ENCODE assay signal across 19 cellular contexts in the genomic region with DNA sequence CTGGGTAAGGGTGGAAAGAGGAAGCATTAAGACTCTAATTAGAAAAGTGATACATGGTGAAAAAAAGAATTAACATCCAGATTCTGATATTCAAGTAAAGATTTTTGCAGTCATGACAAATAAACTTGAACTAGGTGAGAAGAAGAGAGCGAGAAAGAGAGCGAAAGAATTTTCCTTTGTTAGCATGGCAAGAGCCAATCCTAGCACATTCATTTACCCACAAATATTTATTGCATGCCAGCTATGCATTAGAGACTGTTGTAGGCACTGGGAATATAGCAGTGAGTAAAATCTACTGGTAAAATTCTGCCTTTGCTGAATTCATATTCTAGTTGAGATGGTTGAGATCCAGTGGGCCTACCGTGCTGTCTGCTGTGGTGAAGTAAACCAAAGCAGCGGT.
A peak's percentile ranks its signal among the peaks of the same experiment; 100 is the strongest.
DNase-seq lines count a peak whose midpoint lies in the region; FAIRE-seq and TF ChIP-seq lines count a peak whose summit lies in the region.
"Had no signal": no experiment of that assay in that cellular context is flagged by ENCODE, and none has a peak within 500 bp of the region (broad histone marks: within the 10 kb centered on the region; RNA-seq: fewer than 3 reads in every experiment).

No MANE protein-coding gene starts in this region.

- H3K4me3 ChIP-seq in mesenchymal stem cell (ENCODE audit: insufficient read depth in 1 of 2, low read depth in 1 of 2, low read length in 2 of 2) (no peak overlapping the region), right atrium auricular region (no peak overlapping the region), uterus (no peak overlapping the region)
- H3K4me3 ChIP-seq: GM23248 had no signal

- peak overlapping the region in 1 of 2 experiments; percentile 79 for H3K18ac ChIP-seq in mesenchymal stem cell (ENCODE audit: low read depth in 1 of 2, low read length in 2 of 2)

- peak overlapping the region; percentile 70 for H4K91ac ChIP-seq in mesenchymal stem cell (ENCODE audit: low read length)

- peak; percentile 71 for FAIRE-seq in HTR-8/SVneo (lab: Jason Lieb, UNC)
- FAIRE-seq: GM12891, GM18507 had no signal

- in situ Hi-C loops in GM13977 (cut with MboI; ENCODE audit: low pct_unique_long_range_greater_than_20kb, low sequenced_read_pairs, unreplicated experiment): no loop called here

- 97% methylated on average over 2 of the region's 4 CpGs for WGBS in mesenchymal stem cell

- H2AK5ac ChIP-seq in mesenchymal stem cell (ENCODE audit: low read length, severe bottlenecking): no peak overlapping the region

- no peak overlapping the region for H3K4me2 ChIP-seq in mesenchymal stem cell (ENCODE audit: low read length, poor library complexity, severe bottlenecking)

- H2BK12ac ChIP-seq in mesenchymal stem cell (ENCODE audit: low read length in 2 of 2): peak overlapping the region in 1 of 2 experiments; percentile 96

- no peak overlapping the region for H3K14ac ChIP-seq in mesenchymal stem cell (ENCODE audit: low read length in 2 of 2)

- no peak overlapping the region for H3K23ac ChIP-seq in mesenchymal stem cell (ENCODE audit: low read length in 2 of 2)

- H3K4me1 ChIP-seq in mesenchymal stem cell (ENCODE audit: control insufficient read depth, insufficient read depth, low read depth, low read length) (peaks cover 3% of the 10 kb centered on the region), right atrium auricular region (no peaks in the 10 kb centered on the region), uterus (no peaks in the 10 kb centered on the region)

- no peak for TF ChIP-seq POLR2A in uterus (IDR thresholded peaks at IDR 0.05)

- H3K27ac ChIP-seq in mesenchymal stem cell (ENCODE audit: low read length, poor library complexity, severe bottlenecking) (peak overlapping the region; percentile 60), substantia nigra (ENCODE audit: low read depth, low read length, poor library complexity, severe bottlenecking) (no peak overlapping the region), right atrium auricular region (no peak overlapping the region), uterus (no peak overlapping the region)
- H3K27ac ChIP-seq: GM23248 had no signal

- no peaks in the 10 kb centered on the region for H3K79me1 ChIP-seq in mesenchymal stem cell (replicated peaks; ENCODE audit: low read length, poor library complexity, severe bottlenecking)

- H2BK5ac ChIP-seq in mesenchymal stem cell (ENCODE audit: low read depth, low read length, poor library complexity, severe bottlenecking): no peak overlapping the region

- H3K9me3 ChIP-seq in mesenchymal stem cell (ENCODE audit: control insufficient read depth, low read length) (no peaks in the 10 kb centered on the region), right atrium auricular region (no peaks in the 10 kb centered on the region), uterus (no peaks in the 10 kb centered on the region)

- peak overlapping the region; percentile 1 for H4K8ac ChIP-seq in mesenchymal stem cell (ENCODE audit: low read length)

- peak overlapping the region in 1 of 2 experiments; percentile 60 for H3K4ac ChIP-seq in mesenchymal stem cell (ENCODE audit: low read depth in 1 of 2, low read length in 2 of 2)

- H3K9ac ChIP-seq in mesenchymal stem cell (ENCODE audit: low read length): no peak overlapping the region
- H3K9ac ChIP-seq: GM23248 had no signal

- TF ChIP-seq CTCF in right atrium auricular region (IDR thresholded peaks at IDR 0.05) (no peak), uterus (IDR thresholded peaks at IDR 0.05) (no peak), GM13977 (IDR thresholded peaks at IDR 0.05; ENCODE audit: extremely low read depth, insufficient read depth, missing control alignments) (no peak)

- H2BK15ac ChIP-seq in mesenchymal stem cell (ENCODE audit: low read depth, poor library complexity, severe bottlenecking): peak overlapping the region; percentile 49

- H3K27me3 ChIP-seq in mesenchymal stem cell (ENCODE audit: control insufficient read depth in 1 of 2, insufficient read depth in 1 of 2, low read length in 2 of 2) (no peaks in the 10 kb centered on the region), right atrium auricular region (no peaks in the 10 kb centered on the region), uterus (no peaks in the 10 kb centered on the region)

- DNase-seq in HTR-8/SVneo (ENCODE audit: insufficient read length, low spot score) (no peak), amniotic epithelial cell (ENCODE audit: low read depth) (peak; percentile 45), mesenchymal stem cell (no peak), substantia nigra (lab: John Stamatoyannopoulos, UW) (no peak), right atrium auricular region (ENCODE audit: low spot score) (no peak), uterus (no peak), GM13977 (ENCODE audit: low spot score) (no peak)
- DNase-seq: CD4-positive, alpha-beta T cell; DMS153; GM23248; HCEC 1CT; KBM-7; NCI-H1105 treated with DMSO at 0.1 percent for 48 hours; NCI-H1694; NCI-H510A treated with DMSO at 0.1 percent for 48 hours; RPMI8226; SHP77 treated with DMSO at 0.1 percent for 48 hours had no signal

- H3K36me3 ChIP-seq in mesenchymal stem cell (ENCODE audit: control insufficient read depth in 1 of 2, insufficient read depth in 2 of 2, low read depth in 1 of 2, low read length in 2 of 2) (no peaks in the 10 kb centered on the region), right atrium auricular region (no peaks in the 10 kb centered on the region), uterus (no peaks in the 10 kb centered on the region)

- H2BK120ac ChIP-seq in mesenchymal stem cell (ENCODE audit: low read depth, low read length): no peak overlapping the region

- intact Hi-C loops in uterus (cut with DNase I; ENCODE audit: low total_unique reads): no loop called here

- H2AFZ ChIP-seq in mesenchymal stem cell (ENCODE audit: low read depth, low read length): no peak overlapping the region
- H2AFZ ChIP-seq: GM23248 had no signal
